ENCODE assay signal across 14 cellular contexts in genomic region chr17:74433421-74434121, GRCh38. TPM values are rescaled to one million over a fixed set of nuclear protein-coding genes. Genes with fewer than 3 reads are reported as not detected.
DNase-seq lines count a peak whose midpoint lies in the region; ATAC-seq and TF ChIP-seq lines count a peak whose summit lies in the region.
"Had no signal": no experiment of that assay in that cellular context is flagged by ENCODE, and none has a peak within 500 bp of the region (broad histone marks: within the 10 kb centered on the region; RNA-seq: fewer than 3 reads in every experiment).

No MANE protein-coding gene starts in this region.

- H3K4me1 ChIP-seq in left ventricle myocardium inferior (peaks cover 74% of the 10 kb centered on the region), aorta (ENCODE audit: control insufficient read depth in 1 of 2, insufficient read depth in 2 of 2, low read length in 2 of 2) (no peaks in the 10 kb centered on the region)

- 12 to 13% methylated on average over 17 of the region's 17 CpGs for WGBS in aorta, 2 donors

- no peak overlapping the region for H3K4me2 ChIP-seq in neural cell (ENCODE audit: low read length)

- H3K27ac ChIP-seq in left ventricle myocardium inferior (replicated peaks), result peak overlapping the region; percentile 97
- no peak overlapping the region for H3K27ac ChIP-seq in neural cell (ENCODE audit: low read length)
- H3K27ac ChIP-seq in aorta (ENCODE audit: low read depth in 1 of 2, low read length in 2 of 2), result peak overlapping the region in 1 of 2 donors; percentile 58
- H3K27ac ChIP-seq: epithelial cell of prostate had no signal

- no peak overlapping the region for H2AFZ ChIP-seq in neural cell (ENCODE audit: low read depth, low read length)

- ATAC-seq in Right ventricle myocardium inferior, result no peak
- ATAC-seq in Right ventricle myocardium superior (ENCODE audit: poor library complexity), result no peak
- peak; percentile 1 for ATAC-seq in aorta (ENCODE audit: low FRiP score)
- ATAC-seq in activated CD4-positive, CD25-positive, alpha-beta regulatory T cell treated with anti-CD3 and anti-CD28 coated beads, Interleukin-2, amount 50 U/mL, for 24 hours, result no peak
- ATAC-seq in HG03432 (IDR thresholded peaks at IDR 0.05; ENCODE audit: unreplicated experiment), result no peak

- TF ChIP-seq EP300 in neural cell (conservative IDR thresholded peaks at IDR 0.05; ENCODE audit: poor library complexity, severe bottlenecking), result no peak

- no peaks in the 10 kb centered on the region for H3K36me3 ChIP-seq in left ventricle myocardium inferior
- no peaks in the 10 kb centered on the region for H3K36me3 ChIP-seq in neural cell (ENCODE audit: insufficient read depth, low read length)
- H3K36me3 ChIP-seq in aorta (ENCODE audit: control insufficient read depth in 1 of 2, insufficient read depth in 2 of 2, low read length in 1 of 2), result no peaks in the 10 kb centered on the region

- no peak overlapping the region for H3K9ac ChIP-seq in neural cell (ENCODE audit: low read length)

- no peak for TF ChIP-seq RAD21 in neural cell (conservative IDR thresholded peaks at IDR 0.05)

- H3F3A ChIP-seq in neural cell (ENCODE audit: insufficient read depth, low read length, poor library complexity, severe bottlenecking), result no peaks in the 10 kb centered on the region

- H3K79me2 ChIP-seq in neural cell (replicated peaks; ENCODE audit: insufficient read depth, low read length), result no peaks in the 10 kb centered on the region

- H3K27me3 ChIP-seq in left ventricle myocardium inferior (ENCODE audit: low read depth), result peaks cover 5% of the 10 kb centered on the region
- H3K27me3 ChIP-seq in neural cell (ENCODE audit: insufficient read depth, low read depth, low read length), result peaks cover 43% of the 10 kb centered on the region
- H3K27me3 ChIP-seq in aorta (ENCODE audit: control insufficient read depth in 1 of 2, insufficient read depth in 2 of 2, low read length in 1 of 2), result no peaks in the 10 kb centered on the region

- H3K4me3 ChIP-seq in left ventricle myocardium inferior, result peak overlapping the region; percentile 73
- H3K4me3 ChIP-seq in neural cell (ENCODE audit: low read length), result peak overlapping the region; percentile 83
- peak overlapping the region; percentile 54 to 84 for H3K4me3 ChIP-seq in aorta (ENCODE audit: low read length in 2 of 2)

- no peaks in the 10 kb centered on the region for H4K20me1 ChIP-seq in neural cell (ENCODE audit: insufficient read depth)

- intact Hi-C loops in Right ventricle myocardium inferior (cut with DNase I), result loop anchor here (2.0 to 5.0 kb wide), 2 partner anchors 19 to 221 kb away; partner anchors contain the start of gene TTYH2
- intact Hi-C loops in Right ventricle myocardium superior (cut with DNase I), result no loop called here
- intact Hi-C loops in left ventricle myocardium inferior (cut with micrococcal nuclease), result no loop called here
- intact Hi-C loops in aorta (cut with DNase I), result no loop called here

- peak; percentile 45 for DNase-seq in Right ventricle myocardium inferior (ENCODE audit: missing footprints)
- DNase-seq in Right ventricle myocardium superior, result no peak
- no peak for DNase-seq in left ventricle myocardium inferior
- DNase-seq in aorta, result no peak
- DNase-seq in ACHN, result no peak
- DNase-seq: activated CD4-positive, alpha-beta T cell treated with anti-CD3 and anti-CD28 coated beads, Interleukin-2, amount 10 ng/mL, durations not matched to agents 24 days and 14 days; activated naive CD4-positive, alpha-beta T cell treated with anti-CD3 and anti-CD28 coated beads, Interleukin-2, amount 50 U/mL, for 16 hours; naive B cell; NCI-H1105 treated with DMSO at 0.1 percent for 48 hours had no signal

- in situ Hi-C loops in ACHN (cut with HindIII; ENCODE audit: low pct_ligation_motif_present, low pct_unique_long_range_greater_than_20kb, low sequenced_read_pairs), result no loop called here

- H3K9me3 ChIP-seq in left ventricle myocardium inferior (replicated peaks) (peaks cover 16% of the 10 kb centered on the region), neural cell (ENCODE audit: low read length) (no peaks in the 10 kb centered on the region), aorta (ENCODE audit: control insufficient read depth, low read length) (no peaks in the 10 kb centered on the region)

- no peaks in the 10 kb centered on the region for H3K9me2 ChIP-seq in neural cell (ENCODE audit: insufficient read depth, low read length)

- TF ChIP-seq CTCF in left ventricle myocardium inferior (IDR thresholded peaks at IDR 0.05; ENCODE audit: borderline replicate concordance), result no peak
- no peak for TF ChIP-seq CTCF in neural cell (IDR thresholded peaks at IDR 0.05; ENCODE audit: poor library complexity, severe bottlenecking)

TF ChIP-seq in neural cell, 6 proteins besides CTCF, POLR2A, EP300 and RAD21:
- no peak for TF ChIP-seq TAF1 (IDR thresholded peaks at IDR 0.05; ENCODE audit: low read depth)
- no peak for TF ChIP-seq POLR2AphosphoS5 (IDR thresholded peaks at IDR 0.05)
- no peak for TF ChIP-seq REST (IDR thresholded peaks at IDR 0.05; ENCODE audit: borderline replicate concordance)
- no peak for TF ChIP-seq EZH2 (IDR thresholded peaks at IDR 0.05; ENCODE audit: borderline replicate concordance, insufficient read depth, low read length, poor library complexity, severe bottlenecking)
- TF ChIP-seq MXI1 (conservative IDR thresholded peaks at IDR 0.05; ENCODE audit: poor library complexity, severe bottlenecking), result no peak
- TF ChIP-seq SMC3 (conservative IDR thresholded peaks at IDR 0.05; ENCODE audit: poor library complexity), result no peak

RNA-seq across cellular contexts. Expression of gene GPRC5C, which starts 1.7 kb away (rescaled TPM):
- total RNA-seq in Right ventricle myocardium inferior (37.2 TPM), Right ventricle myocardium superior (30.5 TPM), left ventricle myocardium inferior (32.0 TPM), aorta (10 to 100 TPM; 43.6 to 51.7 TPM)
- polyA plus RNA-seq in neural cell (10.8 and 12.8 TPM in 2 replicates), aorta (10 to 100 TPM; 31.6 to 59.4 TPM)
- 7.5 and 8.1 TPM in 2 replicates for polyA minus RNA-seq in neural cell

RNA-seq across cellular contexts. Expression of gene CD300A, which starts 32.9 kb away (rescaled TPM):
- total RNA-seq in Right ventricle myocardium inferior (2.4 TPM), Right ventricle myocardium superior (1.7 TPM), left ventricle myocardium inferior (1.2 TPM), aorta (10 to 100 TPM; 10.3 to 10.4 TPM)
- polyA plus RNA-seq in neural cell (0.35 TPM in 1 of 2 replicates, not detected in the other), aorta (1 to 10 TPM; 2.6 to 9.1 TPM)
- not detected in 2 replicates for polyA minus RNA-seq in neural cell
- polyA plus RNA-seq: AG04450 had no signal
